Comparison of ENCODE assay signal across 16 cellular contexts in the genomic region with DNA sequence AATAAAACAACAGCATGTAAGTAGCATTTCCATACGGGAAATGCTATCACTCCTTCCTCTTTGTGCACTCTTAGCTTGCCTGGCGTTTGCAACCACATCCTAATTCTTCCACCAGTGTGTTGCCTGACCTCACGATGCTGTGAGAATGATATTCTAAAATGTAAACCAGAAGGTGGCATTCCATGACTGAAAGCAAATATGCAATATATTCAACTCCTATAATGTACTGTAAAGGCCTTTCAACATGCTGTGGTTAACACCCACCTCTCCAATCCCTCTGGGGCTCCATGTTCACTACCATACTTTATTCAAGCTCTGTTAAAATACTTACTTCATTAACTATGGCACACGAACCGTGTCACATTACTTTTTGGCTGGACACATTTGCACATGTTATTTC.
"Had no signal": no experiment of that assay in that cellular context is flagged by ENCODE, and none has a peak within 500 bp of the region (broad histone marks: within the 10 kb centered on the region; RNA-seq: fewer than 3 reads in every experiment).

No MANE protein-coding gene starts in this region.

- ATAC-seq: effector memory CD8-positive, alpha-beta T cell; foreskin keratinocyte; left lobe of liver; natural killer cell had no signal

- H3K4me3 ChIP-seq: ascending aorta, tibial nerve, vagina had no signal

- H3K27me3 ChIP-seq: ascending aorta, foreskin keratinocyte, tibial nerve, vagina had no signal

- H3K4me1 ChIP-seq: foreskin keratinocyte had no signal

- DNase-seq: activated CD4-positive, alpha-beta memory T cell treated with anti-CD3 and anti-CD28 coated beads, Interleukin-2, amount 10 ng/mL, durations not matched to agents 7 days and 5 days; activated CD8-positive, alpha-beta memory T cell treated with anti-CD3 and anti-CD28 coated beads, Interleukin-2, amount 50 U/mL, for 4 hours; activated naive CD8-positive, alpha-beta T cell treated with anti-CD3 and anti-CD28 coated beads, Interleukin-2, amount 10 ng/mL, durations not matched to agents 7 days and 5 days; central memory CD4-positive, alpha-beta T cell; cortex of kidney; effector memory CD8-positive, alpha-beta T cell; foreskin keratinocyte; head of caudate nucleus; mammary epithelial cell; natural killer cell; stimulated activated CD4-positive, alpha-beta T cell treated with anti-CD3 and anti-CD28 coated beads, Interleukin-4, amount 100 ng/mL, for 4 hours had no signal

- H3K27ac ChIP-seq: epithelial cell of prostate, foreskin keratinocyte, vagina had no signal

- H3K9me3 ChIP-seq: ascending aorta, tibial nerve, vagina had no signal

- H3K36me3 ChIP-seq: ascending aorta, tibial nerve, vagina had no signal
